In genomic region chr6:11230158-11231107, GRCh38 we compare ENCODE assay signal across 10 cellular contexts. TPM values are rescaled to one million over a fixed set of nuclear protein-coding genes. Genes with fewer than 3 reads are reported as not detected.
DNase-seq lines count a peak whose midpoint lies in the region; ATAC-seq and TF ChIP-seq lines count a peak whose summit lies in the region.
"Had no signal": no experiment of that assay in that cellular context is flagged by ENCODE, and none has a peak within 500 bp of the region (broad histone marks: within the 10 kb centered on the region; RNA-seq: fewer than 3 reads in every experiment).

No MANE protein-coding gene starts in this region.

- H3K27me3 ChIP-seq in right atrium auricular region (no peaks in the 10 kb centered on the region), mucosa of rectum (ENCODE audit: control insufficient read depth in 2 of 2, insufficient read depth in 2 of 2, low read length in 2 of 2) (no peaks in the 10 kb centered on the region)
- H3K27me3 ChIP-seq: neutrophil had no signal

- peak overlapping the region; percentile 93 to 97 for H3K9ac ChIP-seq in mucosa of rectum (ENCODE audit: low read depth in 1 of 2, low read length in 2 of 2)

- DNase-seq in right atrium auricular region (ENCODE audit: low spot score) (no peak), left cardiac atrium (no peak), choroid plexus epithelial cell (ENCODE audit: low read depth) (no peak), left lobe of liver (ENCODE audit: low spot score) (no peak)
- DNase-seq in stimulated activated CD4-positive, alpha-beta T cell treated with anti-CD3 and anti-CD28 coated beads, Interleukin-2, amount 100 ng/mL, for 48 hours, result no peak
- DNase-seq: NCI-H2227 treated with DMSO at 0.1 percent for 48 hours had no signal

- TF ChIP-seq CTCF in right atrium auricular region (IDR thresholded peaks at IDR 0.05), result no peak
- no peak for TF ChIP-seq CTCF in choroid plexus epithelial cell (conservative IDR thresholded peaks at IDR 0.05; ENCODE audit: low read depth, low read length)

- intact Hi-C loops in left cardiac atrium (cut with DNase I), result loop anchor here in 1 of 2 donors (5.0 to 10.0 kb wide), 2 partner anchors 58 to 134 kb away; no protein-coding TSS in a partner anchor

- ATAC-seq in left cardiac atrium (no peak), left lobe of liver (no peak), GM18861 (IDR thresholded peaks at IDR 0.05; ENCODE audit: unreplicated experiment) (no peak), HG03460 (IDR thresholded peaks at IDR 0.05; ENCODE audit: unreplicated experiment) (no peak)

- H3K4me1 ChIP-seq in right atrium auricular region (peaks cover 0 to 20% of the 10 kb centered on the region in 2 donors), mucosa of rectum (ENCODE audit: control insufficient read depth in 2 of 2, insufficient read depth in 2 of 2, low read length in 2 of 2) (peaks cover 7 to 8% of the 10 kb centered on the region in 2 donors)

- peak overlapping the region; percentile 68 to 70 for H3K4me3 ChIP-seq in right atrium auricular region
- peak overlapping the region; percentile 74 for H3K4me3 ChIP-seq in choroid plexus epithelial cell (ENCODE audit: low read depth, low read length)
- H3K4me3 ChIP-seq in mucosa of rectum (ENCODE audit: low read length in 2 of 2), result peak overlapping the region; percentile 94 to 98

- H3K9me3 ChIP-seq in right atrium auricular region, result no peaks in the 10 kb centered on the region
- H3K9me3 ChIP-seq in mucosa of rectum (ENCODE audit: control insufficient read depth in 2 of 2, low read length in 2 of 2), result no peaks in the 10 kb centered on the region
- H3K9me3 ChIP-seq: neutrophil had no signal

- H3K36me3 ChIP-seq in right atrium auricular region (peaks cover 7% of the 10 kb centered on the region), mucosa of rectum (ENCODE audit: control insufficient read depth in 2 of 2, insufficient read depth in 2 of 2, low read length in 2 of 2) (no peaks in the 10 kb centered on the region)
- H3K36me3 ChIP-seq: neutrophil had no signal

- H3K27ac ChIP-seq in right atrium auricular region (peak overlapping the region; percentile 91 to 92), mucosa of rectum (ENCODE audit: low read depth in 2 of 2, low read length in 2 of 2) (peak overlapping the region; percentile 91 to 95)
- H3K27ac ChIP-seq: neutrophil had no signal

RNA-seq across cellular contexts. Expression of gene NEDD9, which starts 2.0 kb away (rescaled TPM):
- total RNA-seq in right atrium auricular region (10 to 100 TPM; 47.3 to 56.2 TPM), left cardiac atrium (10 to 100 TPM; 34.0 to 42.9 TPM), left lobe of liver (11.7 TPM)
